ENCODE assay signal across 8 cellular contexts in genomic region chr22:21652547-21653545, GRCh38. TPM values are rescaled to one million over a fixed set of nuclear protein-coding genes. Genes with fewer than 3 reads are reported as not detected.
A peak's percentile ranks its signal among the peaks of the same experiment; 100 is the strongest.
DNase-seq lines count a peak whose midpoint lies in the region; ATAC-seq and TF ChIP-seq lines count a peak whose summit lies in the region.

No MANE protein-coding gene starts in this region.

- no peak for DNase-seq in activated naive CD4-positive, alpha-beta T cell treated with anti-CD3 and anti-CD28 coated beads, Interleukin-2, amount 50 U/mL, for 16 hours
- DNase-seq in activated T-helper 2 cell treated with anti-CD3 and anti-CD28 coated beads, Interferon-gamma antibody, Interleukin-2, Interleukin-4, amounts not matched to agents 10 μg/mL and 5 μg/mL and 100 μg/mL, durations not matched to agents 14 hours and 24 hours and 36 hours (ENCODE audit: low spot score) = no peak
- DNase-seq in lower leg skin (ENCODE audit: low spot score in 2 of 2) (no peak), vagina (ENCODE audit: extremely low spot score in 2 of 2) (no peak), HT-29 (ENCODE audit: low spot score) (no peak), AG08396 (ENCODE audit: low spot score) (no peak)

- H3K27me3 ChIP-seq in vagina = no peaks in the 10 kb centered on the region

- H3K36me3 Mint-ChIP-seq in activated naive CD4-positive, alpha-beta T cell treated with anti-CD3 and anti-CD28 coated beads, Interleukin-2, amount 50 U/mL, for 24 hours = peaks cover 2% of the 10 kb centered on the region
- H3K36me3 Mint-ChIP-seq in activated T-helper 2 cell treated with anti-CD3 and anti-CD28 coated beads, Interferon-gamma antibody, Interleukin-2, Interleukin-4, amounts not matched to agents 10 μg/mL and 5 μg/mL and 100 μg/mL, durations not matched to agents 14 hours and 24 hours and 36 hours (ENCODE audit: low read depth) = peaks cover 26% of the 10 kb centered on the region

- peaks cover 35% of the 10 kb centered on the region for H3K4me1 Mint-ChIP-seq in activated naive CD4-positive, alpha-beta T cell treated with anti-CD3 and anti-CD28 coated beads, Interleukin-2, amount 50 U/mL, for 24 hours
- peaks cover 24% of the 10 kb centered on the region for H3K4me1 Mint-ChIP-seq in activated T-helper 2 cell treated with anti-CD3 and anti-CD28 coated beads, Interferon-gamma antibody, Interleukin-2, Interleukin-4, amounts not matched to agents 10 μg/mL and 5 μg/mL and 100 μg/mL, durations not matched to agents 14 hours and 24 hours and 36 hours (ENCODE audit: low read depth)

- WGBS in lower leg skin, 2 donors = 31 to 32% methylated on average over 23 to 35 of the region's 40 CpGs

- H3K27ac ChIP-seq in vagina = no peak overlapping the region

- H3K9me3 Mint-ChIP-seq in activated naive CD4-positive, alpha-beta T cell treated with anti-CD3 and anti-CD28 coated beads, Interleukin-2, amount 50 U/mL, for 24 hours = no peaks in the 10 kb centered on the region
- no peaks in the 10 kb centered on the region for H3K9me3 Mint-ChIP-seq in activated T-helper 2 cell treated with anti-CD3 and anti-CD28 coated beads, Interferon-gamma antibody, Interleukin-2, Interleukin-4, amounts not matched to agents 10 μg/mL and 5 μg/mL and 100 μg/mL, durations not matched to agents 14 hours and 24 hours and 36 hours

- H3K27ac Mint-ChIP-seq in activated naive CD4-positive, alpha-beta T cell treated with anti-CD3 and anti-CD28 coated beads, Interleukin-2, amount 50 U/mL, for 24 hours = no peak overlapping the region
- H3K27ac Mint-ChIP-seq in activated T-helper 2 cell treated with anti-CD3 and anti-CD28 coated beads, Interferon-gamma antibody, Interleukin-2, Interleukin-4, amounts not matched to agents 10 μg/mL and 5 μg/mL and 100 μg/mL, durations not matched to agents 14 hours and 24 hours and 36 hours = no peak overlapping the region

- peak overlapping the region; percentile 34 for H3K4me3 ChIP-seq in lower leg skin (ENCODE audit: low read depth, poor library complexity, severe bottlenecking)
- peak overlapping the region; percentile 55 to 93 for H3K4me3 ChIP-seq in vagina

- no peaks in the 10 kb centered on the region for H3K9me3 ChIP-seq in vagina

- H3K36me3 ChIP-seq in vagina = no peaks in the 10 kb centered on the region

- H3K27me3 Mint-ChIP-seq in activated naive CD4-positive, alpha-beta T cell treated with anti-CD3 and anti-CD28 coated beads, Interleukin-2, amount 50 U/mL, for 24 hours = no peaks in the 10 kb centered on the region
- H3K27me3 Mint-ChIP-seq in activated T-helper 2 cell treated with anti-CD3 and anti-CD28 coated beads, Interferon-gamma antibody, Interleukin-2, Interleukin-4, amounts not matched to agents 10 μg/mL and 5 μg/mL and 100 μg/mL, durations not matched to agents 14 hours and 24 hours and 36 hours (ENCODE audit: low read depth) = no peaks in the 10 kb centered on the region

- H3K4me1 ChIP-seq in vagina = peaks cover 33% of the 10 kb centered on the region

- TF ChIP-seq POLR2A in lower leg skin (IDR thresholded peaks at IDR 0.05) (no peak), vagina (IDR thresholded peaks at IDR 0.05) (no peak)

- peak overlapping the region; percentile 57 for H3K4me3 Mint-ChIP-seq in activated naive CD4-positive, alpha-beta T cell treated with anti-CD3 and anti-CD28 coated beads, Interleukin-2, amount 50 U/mL, for 24 hours
- peak overlapping the region; percentile 91 for H3K4me3 Mint-ChIP-seq in activated T-helper 2 cell treated with anti-CD3 and anti-CD28 coated beads, Interferon-gamma antibody, Interleukin-2, Interleukin-4, amounts not matched to agents 10 μg/mL and 5 μg/mL and 100 μg/mL, durations not matched to agents 14 hours and 24 hours and 36 hours (ENCODE audit: low read depth)

- TF ChIP-seq CTCF in lower leg skin (IDR thresholded peaks at IDR 0.05) (no peak), vagina (IDR thresholded peaks at IDR 0.05) (no peak)

- intact Hi-C loops in activated T-helper 2 cell treated with anti-CD3 and anti-CD28 coated beads, Interferon-gamma antibody, Interleukin-2, Interleukin-4, amounts not matched to agents 10 μg/mL and 5 μg/mL and 100 μg/mL, durations not matched to agents 14 hours and 24 hours and 36 hours (cut with micrococcal nuclease) = loop anchor here (1.0 to 5.0 kb wide), 3 partner anchors 11 to 66 kb away; partner anchors contain the start of genes PPIL2 and SDF2L1
- intact Hi-C loops in lower leg skin (cut with DNase I; ENCODE audit: low total_unique reads) (loop anchor here (1.0 kb wide), 1 partner anchor 27 kb away; no protein-coding TSS in a partner anchor), vagina (cut with DNase I) (no loop called here)

- ATAC-seq in HG02763 (IDR thresholded peaks at IDR 0.05; ENCODE audit: unreplicated experiment) = no peak

RNA-seq across cellular contexts. Expression of gene SDF2L1, which starts 10.7 kb away (rescaled TPM):
- total RNA-seq in activated T-helper 2 cell treated with anti-CD3 and anti-CD28 coated beads, Interferon-gamma antibody, Interleukin-2, Interleukin-4, amounts not matched to agents 10 μg/mL and 5 μg/mL and 100 μg/mL, durations not matched to agents 14 hours and 24 hours and 36 hours = 95.6 and 97.9 TPM in 2 replicates
- total RNA-seq in lower leg skin = 10 to 100 TPM in 3 of 4 donors, 1 to 10 TPM in 1; 8.2 to 21.4 (median 19.6) TPM
- 33.9 TPM for total RNA-seq in vagina
- total RNA-seq in HT-29 (2014; rRNA removed; shearing (Covaris generic)) = 134 and 139 TPM in 2 replicates

RNA-seq across cellular contexts. Expression of gene PPIL2, which starts 13.0 kb away (rescaled TPM):
- total RNA-seq in activated T-helper 2 cell treated with anti-CD3 and anti-CD28 coated beads, Interferon-gamma antibody, Interleukin-2, Interleukin-4, amounts not matched to agents 10 μg/mL and 5 μg/mL and 100 μg/mL, durations not matched to agents 14 hours and 24 hours and 36 hours = 53.9 and 55.4 TPM in 2 replicates
- total RNA-seq in lower leg skin (10 to 100 TPM; 22.3 to 44.2 (median 27.5) TPM), vagina (44.7 TPM)
- total RNA-seq in HT-29 (2014; rRNA removed; shearing (Covaris generic)) = 35.5 and 42.6 TPM in 2 replicates

RNA-seq across cellular contexts. Expression of gene CCDC116, which starts 20.3 kb away (rescaled TPM):
- 0.59 and 0.78 TPM in 2 replicates for total RNA-seq in activated T-helper 2 cell treated with anti-CD3 and anti-CD28 coated beads, Interferon-gamma antibody, Interleukin-2, Interleukin-4, amounts not matched to agents 10 μg/mL and 5 μg/mL and 100 μg/mL, durations not matched to agents 14 hours and 24 hours and 36 hours
- total RNA-seq in lower leg skin (under 1 TPM in 2 of 4 donors, not detected in 2; 0.23 to 0.49 TPM), vagina (not detected)
- total RNA-seq in HT-29 (2014; rRNA removed; shearing (Covaris generic)) = 0.33 TPM in 1 of 2 replicates, not detected in the other

RNA-seq across cellular contexts. Expression of gene YDJC, which starts 23.0 kb away (rescaled TPM):
- 44.3 and 49.6 TPM in 2 replicates for total RNA-seq in activated T-helper 2 cell treated with anti-CD3 and anti-CD28 coated beads, Interferon-gamma antibody, Interleukin-2, Interleukin-4, amounts not matched to agents 10 μg/mL and 5 μg/mL and 100 μg/mL, durations not matched to agents 14 hours and 24 hours and 36 hours
- total RNA-seq in lower leg skin (10 to 100 TPM; 42.2 to 72.2 (median 56.5) TPM), vagina (22.6 TPM)
- 160 and 195 TPM in 2 replicates for total RNA-seq in HT-29 (2014; rRNA removed; shearing (Covaris generic))
